15 cellular contexts compared by ENCODE assay signal in the genomic region with DNA sequence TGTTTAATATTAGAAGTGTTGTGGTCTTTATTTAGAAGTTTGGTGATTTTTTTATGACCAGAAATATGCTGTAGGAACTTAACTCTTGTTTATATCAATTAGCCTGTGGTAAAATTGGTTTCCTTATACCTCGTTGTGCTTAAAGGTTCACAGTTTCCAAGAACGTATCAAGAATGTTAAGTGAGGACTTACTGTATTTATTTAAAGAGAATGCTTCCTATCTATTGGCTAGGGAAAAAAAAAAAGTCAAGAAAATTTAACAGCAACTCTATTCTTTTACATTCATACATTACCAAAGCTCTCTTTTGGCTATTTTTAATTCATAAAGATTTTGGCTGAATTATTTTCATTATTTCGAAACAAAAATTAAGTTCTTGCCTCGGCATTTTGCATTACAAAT. TPM values are rescaled to one million over a fixed set of nuclear protein-coding genes. Genes with fewer than 3 reads are reported as not detected.
"Had no signal": no experiment of that assay in that cellular context is flagged by ENCODE, and none has a peak within 500 bp of the region (broad histone marks: within the 10 kb centered on the region; RNA-seq: fewer than 3 reads in every experiment).

No MANE protein-coding gene starts in this region.

- H3K9me3 ChIP-seq: lower lobe of right lung, pancreas had no signal

- H3K27ac ChIP-seq: hepatocyte, left ventricle myocardium inferior, lower lobe of right lung, pancreas had no signal

- FAIRE-seq: kidney, pancreas, small intestine had no signal

- H3K4me3 ChIP-seq: hepatocyte, left ventricle myocardium inferior, lower lobe of right lung, pancreas had no signal

- H3K4me1 ChIP-seq: lower lobe of right lung, pancreas had no signal

- H3K27me3 ChIP-seq: pancreas had no signal

- H3K36me3 ChIP-seq: left ventricle myocardium inferior, lower lobe of right lung, pancreas had no signal

- DNase-seq: effector memory CD8-positive, alpha-beta T cell; foreskin melanocyte; head of caudate nucleus; kidney; left cardiac atrium; left ventricle myocardium inferior; lower lobe of right lung; natural killer cell; pancreas; right cardiac atrium; small intestine; stimulated activated CD4-positive, alpha-beta T cell treated with anti-CD3 and anti-CD28 coated beads, Interleukin-12 subunit alpha, Interleukin-12 subunit beta, amount 100 ng/mL, for 4 hours; stimulated activated naive CD4-positive, alpha-beta T cell treated with Interleukin-2 at 50 U/mL for 16 hours; trophoblast cell had no signal

RNA-seq across cellular contexts. Expression of a gene that starts 1.6 kb away (rescaled TPM):
- total RNA-seq: left ventricle myocardium inferior had no signal
